ENCODE assay signal across 1 cellular context in the genomic region with DNA sequence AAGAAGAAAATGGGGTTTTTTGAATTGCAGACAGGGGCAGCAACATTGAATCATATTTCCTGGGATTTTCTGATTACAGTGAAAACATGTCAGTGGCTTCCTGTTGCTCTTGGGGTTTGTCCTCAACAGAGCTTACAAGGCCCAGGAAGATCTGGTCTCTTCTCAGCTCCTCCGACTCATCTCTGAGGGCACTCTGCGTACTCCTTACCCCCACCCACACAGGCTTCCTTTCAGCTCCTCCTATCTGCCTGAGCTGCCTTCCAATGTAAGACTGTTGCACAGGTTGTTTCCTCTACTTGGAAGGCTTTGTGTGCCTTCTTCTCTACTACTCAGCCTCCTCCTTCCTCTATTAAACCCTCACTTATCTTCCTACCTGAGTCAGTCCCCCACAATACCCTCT.
TF ChIP-seq lines count a peak whose summit lies in the region.

No MANE protein-coding gene starts in this region.

TF ChIP-seq in IMR-90, 13 proteins besides CTCF, POLR2A, EP300 and RAD21 (continued from another document):
- TF ChIP-seq BHLHE40 (IDR thresholded peaks at IDR 0.05; ENCODE audit: low read depth, low read length) (no peak), RFX5 (IDR thresholded peaks at IDR 0.05; ENCODE audit: low read depth, low read length) (no peak), FOS (IDR thresholded peaks at IDR 0.05; ENCODE audit: low read depth, low read length) (no peak), CEBPB (IDR thresholded peaks at IDR 0.05; ENCODE audit: low read depth, low read length) (no peak), MAZ (IDR thresholded peaks at IDR 0.05; ENCODE audit: borderline replicate concordance, low read depth, low read length) (no peak), NFE2L2 (IDR thresholded peaks at IDR 0.05; ENCODE audit: low read depth, low read length) (no peak), MXI1 (IDR thresholded peaks at IDR 0.05; ENCODE audit: borderline replicate concordance, low read depth, low read length) (no peak), SMC3 (IDR thresholded peaks at IDR 0.05; ENCODE audit: low read depth, low read length) (no peak), CHD1 (IDR thresholded peaks at IDR 0.05; ENCODE audit: low read depth, low read length) (no peak), RCOR1 (IDR thresholded peaks at IDR 0.05; ENCODE audit: insufficient replicate concordance, low read length) (no peak)
